Comparison of ENCODE assay signal across 22 cellular contexts in genomic region chr4:127309360-127310095, GRCh38.
A peak's percentile ranks its signal among the peaks of the same experiment; 100 is the strongest.
DNase-seq lines count a peak whose midpoint lies in the region; ATAC-seq and TF ChIP-seq lines count a peak whose summit lies in the region.
"Had no signal": no experiment of that assay in that cellular context is flagged by ENCODE, and none has a peak within 500 bp of the region (broad histone marks: within the 10 kb centered on the region; RNA-seq: fewer than 3 reads in every experiment).

No MANE protein-coding gene starts in this region.

- no peaks in the 10 kb centered on the region for H3K4me1 ChIP-seq in SK-N-SH (ENCODE audit: control insufficient read depth in 1 of 2, insufficient read depth in 2 of 2, low read depth in 1 of 2, low read length in 1 of 2)
- H3K4me1 ChIP-seq: left ventricle myocardium inferior, testis had no signal

- peaks cover 0 to 4% of the 10 kb centered on the region in 2 donors for H3K36me3 Mint-ChIP-seq in stimulated activated naive B cell treated with anti-CD40 and anti-IgM and Interleukin-4, amounts not matched to agents 10 μg/mL and 1 μg/mL and 100 μg/mL, for 72 hours
- H3K36me3 Mint-ChIP-seq: CD4-positive, alpha-beta memory T cell had no signal

- no peaks in the 10 kb centered on the region for H3F3A ChIP-seq in SK-N-SH (replicated peaks; ENCODE audit: insufficient read depth)

- no peaks in the 10 kb centered on the region for H3K36me3 ChIP-seq in SK-N-SH (replicated peaks in 1 of 2; ENCODE audit: control insufficient read depth in 1 of 2, insufficient read depth in 2 of 2, low read length in 1 of 2)
- H3K36me3 ChIP-seq: left ventricle myocardium inferior had no signal

- no peaks in the 10 kb centered on the region for H4K20me1 ChIP-seq in SK-N-SH (ENCODE audit: insufficient read depth)

- H3K4me3 Mint-ChIP-seq in stimulated activated naive B cell treated with anti-CD40 and anti-IgM and Interleukin-4, amounts not matched to agents 10 μg/mL and 1 μg/mL and 100 μg/mL, for 72 hours, result no peak overlapping the region
- H3K4me3 Mint-ChIP-seq: CD4-positive, alpha-beta memory T cell; naive B cell had no signal

- H3K9me2 ChIP-seq in SK-N-SH, result no peaks in the 10 kb centered on the region

- H3K9ac ChIP-seq in SK-N-SH, result no peak overlapping the region

- ATAC-seq in SK-N-SH treated with all-trans-retinoic acid at 6 μM for 48 hours (no peak), HG03095 (IDR thresholded peaks at IDR 0.05; ENCODE audit: unreplicated experiment) (no peak), HG02973 (IDR thresholded peaks at IDR 0.05; ENCODE audit: unreplicated experiment) (no peak)
- ATAC-seq in stimulated activated naive B cell treated with anti-CD40 and anti-IgM and Interleukin-4, amounts not matched to agents 10 μg/mL and 1 μg/mL and 100 μg/mL, for 72 hours (replicated peaks), result no peak
- ATAC-seq: GM12878, PC-3 had no signal

- no peak for TF ChIP-seq EP300 in SK-N-SH (IDR thresholded peaks at IDR 0.05; ENCODE audit: borderline replicate concordance in 1 of 2, low read depth in 1 of 2, low read length in 1 of 2)

- no peak overlapping the region for H3K4me2 ChIP-seq in SK-N-SH

- TF ChIP-seq CTCF in SK-N-SH (IDR thresholded peaks at IDR 0.05), result no peak

- in situ Hi-C loops in KBM-7 (cut with MboI; ENCODE audit: low pct_unique_long_range_greater_than_20kb, low sequenced_read_pairs), result no loop called here

- no peak overlapping the region for H2AFZ ChIP-seq in SK-N-SH (ENCODE audit: low read depth)

- no peak overlapping the region for H3K27ac ChIP-seq in SK-N-SH (ENCODE audit: low read depth in 2 of 2, low read length in 1 of 2)
- H3K27ac ChIP-seq: 22Rv1, left ventricle myocardium inferior, testis had no signal

- H3K4me3 ChIP-seq in SK-N-SH (ENCODE audit: low read depth in 2 of 2, low read length in 1 of 2), result no peak overlapping the region
- H3K4me3 ChIP-seq: GM12878, left ventricle myocardium inferior, testis had no signal

- H3K9me3 ChIP-seq in SK-N-SH, result 0 out of 2 replicates have a peak, but pooled peaks cover 5% of the 10 kb centered on the region
- H3K9me3 ChIP-seq: testis had no signal

- TF ChIP-seq RAD21 in SK-N-SH (IDR thresholded peaks at IDR 0.05; ENCODE audit: low read length), result no peak

- no peaks in the 10 kb centered on the region for H3K4me1 Mint-ChIP-seq in stimulated activated naive B cell treated with anti-CD40 and anti-IgM and Interleukin-4, amounts not matched to agents 10 μg/mL and 1 μg/mL and 100 μg/mL, for 72 hours
- H3K4me1 Mint-ChIP-seq: CD4-positive, alpha-beta memory T cell; naive B cell had no signal

- CTCF ChIA-PET in SK-N-SH (lab: Yijun Ruan, JAX), result no interaction called here

- WGBS in SK-N-SH (ENCODE audit: low lambda C conversion rate), result 21% methylated on average over 3 of the region's 3 CpGs

- H3K27me3 ChIP-seq in SK-N-SH (ENCODE audit: insufficient read depth), result no peaks in the 10 kb centered on the region
- H3K27me3 ChIP-seq: testis had no signal

- peaks cover 18 to 19% of the 10 kb centered on the region in 2 donors for H3K9me3 Mint-ChIP-seq in stimulated activated naive B cell treated with anti-CD40 and anti-IgM and Interleukin-4, amounts not matched to agents 10 μg/mL and 1 μg/mL and 100 μg/mL, for 72 hours

- DNase-seq in SK-N-SH, result no peak
- peak; percentile 33 for DNase-seq in brain pericyte (ENCODE audit: low read depth, low spot score)
- peak; percentile 12 for DNase-seq in iPS-NIHi11 (ENCODE audit: low spot score)
- DNase-seq in KBM-7, result no peak
- no peak for DNase-seq in stimulated activated naive B cell treated with anti-CD40 and anti-IgM and Interleukin-4, amounts not matched to agents 10 μg/mL and 1 μg/mL and 100 μg/mL, for 72 hours
- DNase-seq: anterior cingulate cortex; CD4-positive, alpha-beta memory T cell; cortex of kidney; erythroblast; left ventricle myocardium inferior; MM.1S; naive B cell; NCI-H1930; NCI-H524 treated with DMSO at 0.1 percent for 48 hours; PC-3; testis had no signal

- H3K79me2 ChIP-seq in SK-N-SH (ENCODE audit: insufficient read depth), result no peaks in the 10 kb centered on the region

- no peak overlapping the region for H3K27ac Mint-ChIP-seq in stimulated activated naive B cell treated with anti-CD40 and anti-IgM and Interleukin-4, amounts not matched to agents 10 μg/mL and 1 μg/mL and 100 μg/mL, for 72 hours
- H3K27ac Mint-ChIP-seq: CD4-positive, alpha-beta memory T cell; naive B cell; progenitor cell of endocrine pancreas had no signal

- POLR2A ChIA-PET in SK-N-SH (lab: Yijun Ruan, JAX), result no interaction called here

- no peaks in the 10 kb centered on the region for H3K27me3 Mint-ChIP-seq in stimulated activated naive B cell treated with anti-CD40 and anti-IgM and Interleukin-4, amounts not matched to agents 10 μg/mL and 1 μg/mL and 100 μg/mL, for 72 hours
- H3K27me3 Mint-ChIP-seq: CD4-positive, alpha-beta memory T cell; naive B cell; progenitor cell of endocrine pancreas had no signal

TF ChIP-seq in SK-N-SH treated with all-trans-retinoic acid at 6 μM for 48 hours, 23 proteins besides CTCF, POLR2A, EP300 and RAD21:
- TF ChIP-seq CREB5 (CRISPR knock-in tag; IDR thresholded peaks at IDR 0.05; ENCODE audit: low read depth) (no peak), ZC3H10 (CRISPR knock-in tag; IDR thresholded peaks at IDR 0.05) (peak; percentile 93), TOX (CRISPR knock-in tag; IDR thresholded peaks at IDR 0.05; ENCODE audit: borderline replicate concordance) (no peak)
TF ChIP-seq in SK-N-SH treated with all-trans-retinoic acid at 6 μM for 48 hours: peak in this region for 1.

TF ChIP-seq in SK-N-SH, 30 proteins besides CTCF, POLR2A, EP300 and RAD21:
- no peak for TF ChIP-seq GABPA (IDR thresholded peaks at IDR 0.05; ENCODE audit: low read depth)
- TF ChIP-seq JUND (IDR thresholded peaks at IDR 0.05), result no peak
- no peak for TF ChIP-seq FOXJ3 (CRISPR knock-in tag; IDR thresholded peaks at IDR 0.05)
- no peak for TF ChIP-seq FOXM1 (IDR thresholded peaks at IDR 0.05; ENCODE audit: low read depth)
- TF ChIP-seq REST (IDR thresholded peaks at IDR 0.05; ENCODE audit: low read depth, low read length), result no peak
- no peak for TF ChIP-seq POLR2AphosphoS5 (IDR thresholded peaks at IDR 0.05; ENCODE audit: low read depth, low read length)
- no peak for TF ChIP-seq NFIC (IDR thresholded peaks at IDR 0.05; ENCODE audit: borderline replicate concordance)
- no peak for TF ChIP-seq ELF1 (IDR thresholded peaks at IDR 0.05)
- TF ChIP-seq USF1 (IDR thresholded peaks at IDR 0.05; ENCODE audit: borderline replicate concordance, low read depth), result no peak
- no peak for TF ChIP-seq MAX (IDR thresholded peaks at IDR 0.05; ENCODE audit: low read depth)
TF ChIP-seq in SK-N-SH: peak in this region for 0.

Comparison
In these comparisons a context has a peak if more than half of its experiments do, and no peak if none do; other contexts are left out.
1. DNase-seq: peak in brain pericyte (single experiment) and iPS-NIHi11 (single experiment); none in SK-N-SH (single experiment), KBM-7 (single experiment) and stimulated activated naive B cell treated with anti-CD40 and anti-IgM and Interleukin-4, amounts not matched to agents 10 μg/mL and 1 μg/mL and 100 μg/mL, for 72 hours (single experiment).